11 cellular contexts compared by ENCODE assay signal in genomic region chr2:50374117-50374516, GRCh38.
"Had no signal": no experiment of that assay in that cellular context is flagged by ENCODE, and none has a peak within 500 bp of the region (broad histone marks: within the 10 kb centered on the region; RNA-seq: fewer than 3 reads in every experiment).

No MANE protein-coding gene starts in this region.

- H3K36me3 ChIP-seq: HAP-1 had no signal

- H3K4me3 ChIP-seq: GM23248, GM23338, HAP-1 had no signal

- H3K27ac ChIP-seq: GM23248 had no signal

- H2AFZ ChIP-seq: GM23248, GM23338 had no signal

- DNase-seq: GM23248, GOT3, H7, H9, HCEC 1CT, HFFc6 had no signal

- H3K27ac Mint-ChIP-seq: GM23338, H9, HFFc6 had no signal

- H3K9ac ChIP-seq: GM23248 had no signal

- ATAC-seq: GM23338, HCT116 had no signal

- H3K9me3 ChIP-seq: HAP-1 had no signal

- H3K9me3 Mint-ChIP-seq: GM23338, H9 had no signal

- FAIRE-seq: H1, H54 had no signal

- H3K4me2 ChIP-seq: GM23338 had no signal

- H3K4me3 Mint-ChIP-seq: GM23338, H9, HFFc6 had no signal
